Comparison of ENCODE assay signal across 8 cellular contexts in the genomic region with DNA sequence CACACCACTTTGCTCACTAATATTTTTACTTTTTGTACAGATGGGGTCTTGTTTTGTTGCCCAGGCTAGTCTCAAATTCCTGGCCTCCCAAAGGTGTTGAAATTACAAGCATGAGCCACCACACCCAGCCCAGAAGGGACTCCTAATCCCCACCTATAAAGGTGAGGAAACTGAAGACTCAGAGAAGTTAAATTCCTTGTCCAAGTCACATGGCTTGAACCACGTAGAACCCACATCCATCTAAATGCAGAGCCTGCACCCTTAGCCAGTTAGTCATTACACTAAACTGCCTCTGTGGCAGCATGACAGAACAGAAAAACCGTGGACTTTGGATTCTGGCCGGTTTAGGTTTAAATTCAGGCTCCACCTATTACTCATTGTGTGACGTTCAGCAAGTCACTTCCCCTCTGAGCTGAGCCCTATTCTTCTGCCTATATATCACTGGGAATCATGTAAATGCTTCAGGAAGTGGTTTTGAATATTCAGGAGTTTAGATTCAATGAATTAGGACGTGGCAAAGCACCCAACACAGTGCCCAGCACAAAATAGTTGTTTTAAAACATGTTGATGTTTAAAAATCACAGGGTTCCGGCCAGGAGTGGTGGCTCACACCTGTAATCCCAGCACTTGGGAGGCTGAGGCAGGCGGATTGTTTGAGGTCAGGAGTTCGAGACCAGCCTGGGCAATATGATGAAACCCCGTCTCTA. TPM values are rescaled to one million over a fixed set of nuclear protein-coding genes. Genes with fewer than 3 reads are reported as not detected.
DNase-seq lines count a peak whose midpoint lies in the region; ATAC-seq, FAIRE-seq and TF ChIP-seq lines count a peak whose summit lies in the region.

No MANE protein-coding gene starts in this region.

- no peaks in the 10 kb centered on the region for H3K27me3 Mint-ChIP-seq in mesothelial cell of epicardium (ENCODE audit: low read depth)

- CTCF ChIA-PET in K562 (lab: Yijun Ruan, JAX; ENCODE audit: low intra/inter-chr PET ratio), result interaction anchor here (0.6 kb wide), 1 partner anchor 59 kb away, joined by 4 read pairs; no protein-coding TSS in a partner anchor

- in situ Hi-C loops in G401 (cut with HindIII; ENCODE audit: low sequenced_read_pairs) (no loop called here), K562 (cut with MboI) (no loop called here)

- H3K27ac Mint-ChIP-seq in mesothelial cell of epicardium, result peak overlapping the region; percentile 71

- 0 out of 2 replicates have a peak, but pooled peaks cover 4% of the 10 kb centered on the region for H4K20me1 ChIP-seq in K562 (replicated peaks; ENCODE audit: control insufficient read depth, insufficient read depth, low read length)

- H2AFZ ChIP-seq in K562 (ENCODE audit: low read depth, low read length), result peak overlapping the region; percentile 76

- peak; percentile 71 for FAIRE-seq in K562 (lab: Jason Lieb, UNC)

- H3K4me3 Mint-ChIP-seq in mesothelial cell of epicardium, result no peak overlapping the region

- H3K36me3 ChIP-seq in MG63, result peaks cover 7% of the 10 kb centered on the region
- peaks cover 3% of the 10 kb centered on the region; the same call in 2 of the 3 replicates for H3K36me3 ChIP-seq in K562 (ENCODE audit: control insufficient read depth, insufficient read depth, low read length)

- TF ChIP-seq RAD21 in K562 (CRISPR knock-in tag; conservative IDR thresholded peaks at IDR 0.05 in 1 of 2, IDR thresholded peaks at IDR 0.05 in 1 of 2), result no peak

- POLR2A ChIA-PET in K562 (lab: Yijun Ruan, JAX), result interaction anchor here (0.5 to 1.8 kb wide), 4 partner anchors 9 to 29 kb away, joined by 3 to 4 read pairs (median 3); no protein-coding TSS in a partner anchor

- no peaks in the 10 kb centered on the region for H3K9me1 ChIP-seq in K562 (ENCODE audit: control insufficient read depth, insufficient read depth, low read length)

- H3K79me2 ChIP-seq in K562 (ENCODE audit: control insufficient read depth, insufficient read depth, low read length), result peaks cover 20% of the 10 kb centered on the region

- TF ChIP-seq EP300 in K562 (IDR thresholded peaks at IDR 0.05; ENCODE audit: low read length), result 0 out of 2 replicates have a peak, but pooled peaks have one; percentile 22

- no peaks in the 10 kb centered on the region for H3K27me3 ChIP-seq in MG63
- H3K27me3 ChIP-seq in K562 (ENCODE audit: control insufficient read depth in 2 of 2, insufficient read depth in 2 of 2, low read length in 2 of 2), result no peaks in the 10 kb centered on the region

- TF ChIP-seq CTCF in K562 (IDR thresholded peaks at IDR 0.05 in 2 of 3, conservative IDR thresholded peaks at IDR 0.05 in 1 of 3; ENCODE audit: insufficient read depth in 2 of 3, low read depth in 1 of 3, low read length in 3 of 3) (peak in 1 of 3 experiments; percentile 12; a peak in 1 of 6 replicates), mesothelial cell of epicardium (IDR thresholded peaks at IDR 0.05; ENCODE audit: unreplicated experiment) (no peak)

- BruUV-seq in K562 (replicated peaks; lab: Mats Ljungman, UMichigan), result no TSS peak

- peak; percentile 37 for DNase-seq in G401 (ENCODE audit: low spot score)
- peak; percentile 85 for DNase-seq in MG63
- peak in 2 of 4 experiments; percentile 35 to 65 for DNase-seq in K562 (ENCODE audit: extremely low read depth in 1 of 4, low spot score in 3 of 4)
- no peak for DNase-seq in mesothelial cell of epicardium (ENCODE audit: low spot score in 2 of 2, unreplicated experiment in 2 of 2)
- DNase-seq in midbrain (lab: John Stamatoyannopoulos, UW), result no peak
- DNase-seq in NCI-H2081 (lab: John Stamatoyannopoulos, UW), result no peak
- DNase-seq in NCI-H1105 treated with DMSO at 0.1 percent for 48 hours (lab: John Stamatoyannopoulos, UW), result no peak

- H3K4me1 ChIP-seq in K562 (replicated peaks in 1 of 2; ENCODE audit: control insufficient read depth in 2 of 2, insufficient read depth in 2 of 2, low read length in 2 of 2), result peaks cover 10 to 21% of the 10 kb centered on the region in 2 experiments; a peak in 4 of 5 replicates

- intact Hi-C loops in K562 (cut with micrococcal nuclease), result loop anchor here (5.0 kb wide), 2 partner anchors 68 to 172 kb away; a partner anchor contains a TSS

- 33% methylated on average over 9 of the region's 9 CpGs for WGBS in K562 (ENCODE audit: insufficient coverage, low coverage, missing lambda C conversion rate)

- no peaks in the 10 kb centered on the region for H3K9me3 ChIP-seq in MG63
- no peaks in the 10 kb centered on the region for H3K9me3 ChIP-seq in K562 (replicated peaks; ENCODE audit: control insufficient read depth, insufficient read depth, low read depth, low read length)

- peak overlapping the region; percentile 53; the same call in 1 of the 3 replicates for H3K27ac ChIP-seq in K562 (ENCODE audit: extremely low read depth, low read depth, low read length)

- TF ChIP-seq POLR2A in K562 (conservative IDR thresholded peaks at IDR 0.05), result no peak

- H3K4me3 ChIP-seq in MG63, result no peak overlapping the region
- H3K4me3 ChIP-seq in K562, result no peak overlapping the region

- peaks cover 12% of the 10 kb centered on the region for H3K4me1 Mint-ChIP-seq in mesothelial cell of epicardium

- peaks cover 8% of the 10 kb centered on the region for H3K9me3 Mint-ChIP-seq in mesothelial cell of epicardium

- peak overlapping the region in 1 of 2 experiments; percentile 24; a peak in 1 of 4 replicates for H3K9ac ChIP-seq in K562 (ENCODE audit: insufficient read depth in 1 of 2, low read depth in 2 of 2, low read length in 2 of 2)

- peak overlapping the region; percentile 36 for H3K4me2 ChIP-seq in K562 (ENCODE audit: insufficient read depth, low read length)

- ATAC-seq in K562 (no peak), HG03342 (IDR thresholded peaks at IDR 0.05; ENCODE audit: unreplicated experiment) (no peak)

- peaks cover 3% of the 10 kb centered on the region for H3K36me3 Mint-ChIP-seq in mesothelial cell of epicardium

TF ChIP-seq in K562, 482 proteins besides CTCF, POLR2A, EP300 and RAD21 (continues in another document):
- TF ChIP-seq, protein P1, sequence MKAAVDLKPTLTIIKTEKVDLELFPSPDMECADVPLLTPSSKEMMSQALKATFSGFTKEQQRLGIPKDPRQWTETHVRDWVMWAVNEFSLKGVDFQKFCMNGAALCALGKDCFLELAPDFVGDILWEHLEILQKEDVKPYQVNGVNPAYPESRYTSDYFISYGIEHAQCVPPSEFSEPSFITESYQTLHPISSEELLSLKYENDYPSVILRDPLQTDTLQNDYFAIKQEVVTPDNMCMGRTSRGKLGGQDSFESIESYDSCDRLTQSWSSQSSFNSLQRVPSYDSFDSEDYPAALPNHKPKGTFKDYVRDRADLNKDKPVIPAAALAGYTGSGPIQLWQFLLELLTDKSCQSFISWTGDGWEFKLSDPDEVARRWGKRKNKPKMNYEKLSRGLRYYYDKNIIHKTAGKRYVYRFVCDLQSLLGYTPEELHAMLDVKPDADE (conservative IDR thresholded peaks at IDR 0.05; ENCODE audit: control insufficient read depth, low read depth, low read length), result no peak
- 0 out of 2 replicates have a peak, but pooled peaks have one; percentile 17 for TF ChIP-seq ARID1B (IDR thresholded peaks at IDR 0.05)
- TF ChIP-seq, protein P2, sequence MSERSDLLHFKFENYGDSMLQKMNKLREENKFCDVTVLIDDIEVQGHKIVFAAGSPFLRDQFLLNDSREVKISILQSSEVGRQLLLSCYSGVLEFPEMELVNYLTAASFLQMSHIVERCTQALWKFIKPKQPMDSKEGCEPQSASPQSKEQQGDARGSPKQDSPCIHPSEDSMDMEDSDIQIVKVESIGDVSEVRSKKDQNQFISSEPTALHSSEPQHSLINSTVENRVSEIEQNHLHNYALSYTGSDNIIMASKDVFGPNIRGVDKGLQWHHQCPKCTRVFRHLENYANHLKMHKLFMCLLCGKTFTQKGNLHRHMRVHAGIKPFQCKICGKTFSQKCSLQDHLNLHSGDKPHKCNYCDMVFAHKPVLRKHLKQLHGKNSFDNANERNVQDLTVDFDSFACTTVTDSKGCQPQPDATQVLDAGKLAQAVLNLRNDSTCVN (CRISPR knock-in tag; IDR thresholded peaks at IDR 0.05), result no peak
- TF ChIP-seq FOXP1 (CRISPR knock-in tag; IDR thresholded peaks at IDR 0.05), result 0 out of 2 replicates have a peak, but pooled peaks have one; percentile 8
- TF ChIP-seq ATF1 (CRISPR knock-in tag; IDR thresholded peaks at IDR 0.05), result no peak
- peak; percentile 68 for TF ChIP-seq ATF1 (tag; IDR thresholded peaks at IDR 0.05)
- TF ChIP-seq RCOR1 (IDR thresholded peaks at IDR 0.05; ENCODE audit: borderline replicate concordance in 1 of 2, low read depth in 2 of 2, low read length in 2 of 2), result 0 out of 4 replicates have a peak, but pooled peaks of 1 of the 2 experiments have one; percentile 8
- peak; percentile 20 for TF ChIP-seq TBP (optimal IDR thresholded peaks at IDR 0.05; ENCODE audit: low read depth, low read length)
- TF ChIP-seq ZBTB1 (CRISPR knock-in tag; IDR thresholded peaks at IDR 0.05; ENCODE audit: borderline replicate concordance, low read depth), result no peak

RNA-seq across cellular contexts. Expression of a gene that starts 3.0 kb away (rescaled TPM):
- 102 and 177 TPM in 2 replicates for total RNA-seq in G401 (2014; rRNA removed; shearing (Covaris generic))
- total RNA-seq in MG63 (2014; rRNA removed; shearing (Covaris generic); ENCODE audit: low replicate concordance), result 228 and 229 TPM in 2 replicates
- 275 and 365 TPM in 2 replicates for total RNA-seq in K562 (2011; cell fraction: chromatin; rRNA removed; ENCODE audit: low replicate concordance)
- 109 and 134 TPM in 2 replicates for total RNA-seq in K562 (2011; cell fraction: nucleolus; rRNA removed)
- 215 and 268 TPM in 2 replicates for total RNA-seq in K562 (2011; cell fraction: nucleoplasm; rRNA removed)
- total RNA-seq in K562 (2014; rRNA removed), result 118 and 123 TPM in 2 replicates
- total RNA-seq in K562 (2014; rRNA removed; fragmentation: Illumina TruSeq; extraction: Trizol), result 154 and 166 TPM in 2 replicates
- 141 and 147 TPM in 2 replicates for total RNA-seq in K562 (2015; rRNA removed; fragmentation: Illumina TruSeq; extraction: Trizol)
- total RNA-seq in K562 (2021), result 206 TPM in 2 replicates
- 265 and 280 TPM in 2 replicates for polyA plus RNA-seq in K562 (2011; rRNA removed)
- polyA plus RNA-seq in K562 (2011; cell fraction: cytosol; rRNA removed), result 140 and 201 TPM in 2 replicates
- polyA plus RNA-seq in K562 (2011; cell fraction: nucleus; rRNA removed), result 132 and 151 TPM in 2 replicates
- 106 and 126 TPM in 2 replicates for polyA plus RNA-seq in K562 (2012)
- 142 and 159 TPM in 2 replicates for polyA plus RNA-seq in K562 (2014; fragmentation: Illumina TruSeq; extraction: Trizol)
- 10 to 100 TPM; 55.2 to 68.6 TPM for polyA plus RNA-seq in K562 (2014; fragmentation: Nextera tagmentation; extraction: Ambion mirVana)
- 125 and 150 TPM in 2 replicates for polyA plus RNA-seq in K562 (2014; rRNA removed)
- polyA minus RNA-seq in K562 (2011; rRNA and poly(A)+ RNA removed), result 667 and 775 TPM in 2 replicates
- polyA minus RNA-seq in K562 (2011; cell fraction: cytosol; rRNA and poly(A)+ RNA removed), result 210 and 245 TPM in 2 replicates
- 85.0 and 160 TPM in 2 replicates for polyA minus RNA-seq in K562 (2011; cell fraction: nucleus; rRNA and poly(A)+ RNA removed)
- total RNA-seq in mesothelial cell of epicardium, result 61.8 to 65.3 TPM (median 64.8 TPM) in 3 replicates

Comparison
In these comparisons a context has a peak if more than half of its experiments do, and no peak if none do; other contexts are left out.
1. DNase-seq: peak in G401 (single experiment) and MG63 (single experiment); none in mesothelial cell of epicardium (0 of 2), midbrain (single experiment), NCI-H2081 (0 of 2) and NCI-H1105 treated with DMSO at 0.1 percent for 48 hours (single experiment).